In the genomic region with DNA sequence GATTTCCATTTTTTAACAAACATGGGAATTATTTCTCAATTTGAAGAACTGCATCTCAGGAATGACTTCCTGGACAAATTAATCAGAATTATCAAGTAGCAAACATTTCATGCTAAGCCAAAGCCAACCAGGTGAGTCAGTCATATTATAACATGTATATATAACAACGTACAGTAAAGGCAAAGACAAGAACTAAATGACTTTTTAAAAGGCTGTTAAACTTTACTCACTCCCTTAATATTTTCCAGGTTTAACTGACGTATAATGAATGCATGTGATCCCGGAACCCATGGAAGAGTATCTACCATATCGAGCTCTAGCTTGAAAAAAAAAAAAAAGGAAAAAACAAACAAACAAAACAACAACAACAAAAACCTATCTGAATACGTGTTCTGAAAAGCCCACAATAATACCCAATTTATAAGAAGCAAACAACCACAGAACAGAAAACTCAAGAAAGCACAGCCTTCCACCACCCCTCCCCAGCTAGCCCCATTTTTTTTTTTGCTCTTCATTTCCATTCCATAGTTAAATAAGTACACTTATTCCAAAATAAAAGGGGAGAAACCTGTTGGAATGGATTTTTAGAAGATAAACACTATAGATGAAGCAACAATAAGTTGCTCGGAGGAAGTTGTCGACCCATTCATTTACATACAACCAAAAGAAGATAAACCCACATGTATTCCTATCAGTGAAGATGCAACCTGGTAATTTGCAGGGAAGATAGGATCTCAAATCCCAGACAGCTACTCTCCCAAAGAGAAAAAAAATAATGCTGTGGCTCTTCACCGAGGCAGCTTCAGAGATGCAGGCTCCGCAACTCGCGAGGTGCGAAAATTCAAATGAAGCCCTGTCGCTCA, we compare ENCODE assay signal across 8 cellular contexts. TPM values are rescaled to one million over a fixed set of nuclear protein-coding genes. Genes with fewer than 3 reads are reported as not detected.
A peak's percentile ranks its signal among the peaks of the same experiment; 100 is the strongest.
DNase-seq lines count a peak whose midpoint lies in the region; ATAC-seq and TF ChIP-seq lines count a peak whose summit lies in the region.

No MANE protein-coding gene starts in this region.

- WGBS in endodermal cell (ENCODE audit: insufficient coverage in 1 of 2, insufficient read length in 1 of 2), 2 experiments: 0 to 12% methylated on average over 6 to 13 of the region's 13 CpGs

- no peaks in the 10 kb centered on the region for H3K27me3 ChIP-seq in PC-3 (ENCODE audit: low read length)
- no peaks in the 10 kb centered on the region for H3K27me3 ChIP-seq in endodermal cell (ENCODE audit: control insufficient read depth, insufficient read depth, low read length, poor library complexity, severe bottlenecking)
- no peaks in the 10 kb centered on the region for H3K27me3 ChIP-seq in osteoblast (ENCODE audit: insufficient read depth, low read length)

- H3K27ac ChIP-seq in PC-3 (ENCODE audit: low read length) (peak overlapping the region; percentile 85), endodermal cell (ENCODE audit: low read depth, low read length) (peak overlapping the region; percentile 93), osteoblast (ENCODE audit: low read depth, low read length) (peak overlapping the region; percentile 78)

- POLR2A ChIA-PET in PC-3 (lab: Charles Lee; ENCODE audit: unreplicated experiment): interaction anchor here (0.5 to 0.6 kb wide), 2 partner anchors 11 to 132 kb away, joined by 3 to 7 read pairs; no protein-coding TSS in a partner anchor

- H3K36me3 Mint-ChIP-seq in endodermal cell (ENCODE audit: low read depth): peaks cover 3% of the 10 kb centered on the region

- DNase-seq in DMS153 treated with DMSO at 0.1 percent for 48 hours (lab: John Stamatoyannopoulos, UW; ENCODE audit: unreplicated experiment) (peak; percentile 53), DMS153 (lab: John Stamatoyannopoulos, UW) (no peak), PC-3 (peak; percentile 45), endodermal cell (no peak), osteoblast (ENCODE audit: insufficient read length, low spot score, missing footprints) (no peak), left colon (no peak), AG20443 (ENCODE audit: low spot score) (no peak)

- H3K9me3 Mint-ChIP-seq in endodermal cell: no peaks in the 10 kb centered on the region

- H3K27ac Mint-ChIP-seq in endodermal cell: peak overlapping the region; percentile 98

- peak overlapping the region; percentile 90 for H3K4me3 Mint-ChIP-seq in endodermal cell

- no peaks in the 10 kb centered on the region for H3F3A ChIP-seq in PC-3 (ENCODE audit: low read length, unreplicated experiment)

- ATAC-seq in PC-3 (peak; percentile 5; the same call in 1 of the 2 replicates), left colon (no peak)
- ATAC-seq in activated CD4-positive, CD25-positive, alpha-beta regulatory T cell treated with anti-CD3 and anti-CD28 coated beads, Interleukin-2, amount 50 U/mL, for 24 hours: no peak

- no peaks in the 10 kb centered on the region for H3K27me3 Mint-ChIP-seq in endodermal cell (ENCODE audit: insufficient read depth)

- H3K9ac ChIP-seq in PC-3 (ENCODE audit: low read length) (peak overlapping the region; percentile 90), endodermal cell (ENCODE audit: extremely low read depth, low read length, poor library complexity, severe bottlenecking) (peak overlapping the region; percentile 82)

- H3K36me3 ChIP-seq in PC-3 (ENCODE audit: low read depth, low read length) (no peaks in the 10 kb centered on the region), endodermal cell (ENCODE audit: control insufficient read depth, insufficient read depth, low read length) (no peaks in the 10 kb centered on the region), osteoblast (ENCODE audit: insufficient read depth, low read length) (no peaks in the 10 kb centered on the region)

- CTCF ChIA-PET in PC-3 (lab: Charles Lee): interaction anchor here (0.6 kb wide), 2 partner anchors 34 to 199 kb away, joined by 4 read pairs; partner anchors contain the start of gene PSMC2

- H3K4me2 ChIP-seq in PC-3 (ENCODE audit: low read length) (peak overlapping the region; percentile 86), osteoblast (ENCODE audit: insufficient read depth, low read length) (peak overlapping the region; percentile 90)

- no peaks in the 10 kb centered on the region for H3K9me3 ChIP-seq in PC-3 (ENCODE audit: low read length)
- no peaks in the 10 kb centered on the region for H3K9me3 ChIP-seq in endodermal cell (ENCODE audit: control insufficient read depth, low read length)
- H3K9me3 ChIP-seq in osteoblast (ENCODE audit: low read depth, low read length): no peaks in the 10 kb centered on the region

- intact Hi-C loops in PC-3 (cut with micrococcal nuclease) (loop anchor here (5.0 to 10.0 kb wide), 4 partner anchors 56 to 196 kb away; partner anchors contain the start of genes DNAJC2 and PSMC2), left colon (cut with DNase I, micrococcal nuclease) (loop anchor here in 1 of 2 donors (5.0 kb wide), 1 partner anchor 76 kb away; the partner anchor contains the start of gene FBXL13)

- BruUV-seq in PC-3 (replicated peaks; lab: Mats Ljungman, UMichigan): TSS peak; percentile 72

- H3K4me1 ChIP-seq in PC-3 (ENCODE audit: insufficient read depth, low read length): peaks cover 31% of the 10 kb centered on the region
- H3K4me1 ChIP-seq in endodermal cell (ENCODE audit: control insufficient read depth, insufficient read depth, low read length): peaks cover 4% of the 10 kb centered on the region
- peaks cover 6% of the 10 kb centered on the region for H3K4me1 ChIP-seq in osteoblast (ENCODE audit: insufficient read depth, low read length)

- H3K4me1 Mint-ChIP-seq in endodermal cell: peaks cover 38% of the 10 kb centered on the region

- peak overlapping the region; percentile 83 for H2AFZ ChIP-seq in PC-3 (ENCODE audit: low read length)
- H2AFZ ChIP-seq in osteoblast (ENCODE audit: low read length): peak overlapping the region; percentile 93

- H4K20me1 ChIP-seq in PC-3 (ENCODE audit: low read length) (no peaks in the 10 kb centered on the region), osteoblast (ENCODE audit: insufficient read depth, low read length) (peaks cover 4% of the 10 kb centered on the region)

- H3K4me3 ChIP-seq in PC-3 (ENCODE audit: low read length) (peak overlapping the region; percentile 86), endodermal cell (ENCODE audit: low read length) (peak overlapping the region; percentile 98), osteoblast (ENCODE audit: insufficient read depth, low read length) (peak overlapping the region; percentile 85)

- no peaks in the 10 kb centered on the region for H3K9me2 ChIP-seq in PC-3 (replicated peaks; ENCODE audit: low read length)

- peaks cover 54% of the 10 kb centered on the region for H3K79me2 ChIP-seq in PC-3 (ENCODE audit: low read length)
- H3K79me2 ChIP-seq in osteoblast (ENCODE audit: insufficient read depth, low read length): peaks cover 37% of the 10 kb centered on the region

- TF ChIP-seq CTCF in PC-3 (conservative IDR thresholded peaks at IDR 0.05; ENCODE audit: low read depth, low read length) (no peak), endodermal cell (conservative IDR thresholded peaks at IDR 0.05) (no peak), osteoblast (IDR thresholded peaks at IDR 0.05; ENCODE audit: extremely low read depth, low read depth, low read length) (no peak)

RNA-seq across cellular contexts. Expression of gene NAPEPLD, which starts 0.5 kb away (rescaled TPM):
- total RNA-seq in PC-3 (2014; rRNA removed): 2.5 and 3.9 TPM in 2 replicates
- total RNA-seq in endodermal cell: 10 to 100 TPM; 13.2 to 14.1 TPM
- 9.9 TPM for polyA plus RNA-seq in endodermal cell (2013, experiment 1 of 2)
- polyA plus RNA-seq in endodermal cell (2013, experiment 2 of 2): 8.5 TPM
- 8.5 and 10.1 TPM in 2 replicates for total RNA-seq in osteoblast
- total RNA-seq in left colon: 10 to 100 TPM; 47.5 to 66.5 TPM

Comparison
In these comparisons a context has a peak if more than half of its experiments do, and no peak if none do; other contexts are left out.
1. DNase-seq: peak in DMS153 treated with DMSO at 0.1 percent for 48 hours (single experiment) and PC-3 (single experiment); none in DMS153 (single experiment), endodermal cell (single experiment), osteoblast (single experiment), left colon (0 of 2) and AG20443 (single experiment).
2. Peak in every context shown above with its lines, with median percentiles within 50 percentile points of each other: H3K27ac ChIP-seq and H3K4me3 ChIP-seq.